Comparison of ENCODE assay signal across 21 cellular contexts in genomic region chr3:153038367-153038766, GRCh38.
"Had no signal": no experiment of that assay in that cellular context is flagged by ENCODE, and none has a peak within 500 bp of the region (broad histone marks: within the 10 kb centered on the region; RNA-seq: fewer than 3 reads in every experiment).

No MANE protein-coding gene starts in this region.

- ATAC-seq: lower lobe of right lung; naive thymus-derived CD8-positive, alpha-beta T cell; sciatic nerve; stimulated activated memory B cell treated with anti-CD40 and anti-IgM and Interleukin-4, amounts not matched to agents 10 μg/mL and 1 μg/mL and 100 μg/mL, for 72 hours; WTC11 had no signal

- H3K9me3 ChIP-seq: heart right ventricle, lower lobe of right lung, thoracic aorta, vagina had no signal

- H3K4me3 ChIP-seq: heart right ventricle, lower lobe of right lung, neural progenitor cell, thoracic aorta, vagina had no signal

- H3K9ac ChIP-seq: neural progenitor cell had no signal

- FAIRE-seq: keratinocyte, small intestine had no signal

- H3K4me1 ChIP-seq: neural progenitor cell had no signal

- H3K27ac ChIP-seq: lower lobe of right lung, neural progenitor cell, thoracic aorta, vagina had no signal

- H3K36me3 ChIP-seq: heart right ventricle, lower lobe of right lung, neural progenitor cell, thoracic aorta, vagina had no signal

- H3K27me3 ChIP-seq: heart right ventricle, neural progenitor cell, vagina had no signal

- H3K4me2 ChIP-seq: neural progenitor cell had no signal

- DNase-seq: activated CD4-positive, alpha-beta T cell treated with anti-CD3 and anti-CD28 coated beads, Interleukin-2, amount 50 U/mL, for 4 hours; activated CD8-positive, alpha-beta memory T cell treated with anti-CD3 and anti-CD28 coated beads for 24 hours; activated gamma-delta T cell; activated naive CD4-positive, alpha-beta T cell treated with anti-CD3 and anti-CD28 coated beads, Interleukin-2, amount 50 U/mL, for 16 hours; aorta; effector CD4-positive, alpha-beta T cell; erythroblast; foreskin fibroblast; heart right ventricle; lower lobe of right lung; naive thymus-derived CD8-positive, alpha-beta T cell; stimulated activated CD4-positive, alpha-beta T cell treated with anti-CD3 and anti-CD28 coated beads, Interleukin-2, amount 100 ng/mL, for 24 hours; T-helper 9 cell had no signal

- H2AFZ ChIP-seq: neural progenitor cell had no signal
